9 cellular contexts compared by ENCODE assay signal in genomic region chr7:82740246-82740848, GRCh38.
DNase-seq lines count a peak whose midpoint lies in the region; ATAC-seq, FAIRE-seq and TF ChIP-seq lines count a peak whose summit lies in the region.
"Had no signal": no experiment of that assay in that cellular context is flagged by ENCODE, and none has a peak within 500 bp of the region (broad histone marks: within the 10 kb centered on the region; RNA-seq: fewer than 3 reads in every experiment).

No MANE protein-coding gene starts in this region.

- H4K20me1 ChIP-seq in GM23248 (ENCODE audit: insufficient read depth) (no peaks in the 10 kb centered on the region), HepG2 (ENCODE audit: insufficient read depth, low read length) (no peaks in the 10 kb centered on the region)

- no peak overlapping the region for H3K4me2 ChIP-seq in GM23248 (ENCODE audit: unreplicated experiment)
- no peak overlapping the region for H3K4me2 ChIP-seq in HepG2 (ENCODE audit: low read depth, low read length)

- no peak for FAIRE-seq in HepG2 (lab: Jason Lieb, UNC)

- BruUV-seq in HepG2 (replicated peaks; lab: Mats Ljungman, UMichigan) = no TSS peak

- H3K9me3 ChIP-seq in GM23248 (ENCODE audit: low read depth) (no peaks in the 10 kb centered on the region), HepG2 (ENCODE audit: low read length) (no peaks in the 10 kb centered on the region)
- no peaks in the 10 kb centered on the region for H3K9me3 ChIP-seq in naive thymus-derived CD4-positive, alpha-beta T cell (ENCODE audit: control insufficient read depth in 2 of 3, low read length in 3 of 3)

- peak; percentile 30 for DNase-seq in COLO829 (ENCODE audit: low spot score)
- DNase-seq in GM23248 = peak; percentile 81
- DNase-seq in NCI-H2196 (lab: John Stamatoyannopoulos, UW; ENCODE audit: unreplicated experiment) = peak; percentile 68
- peak; percentile 55 for DNase-seq in amniotic epithelial cell (ENCODE audit: low read depth)
- peak; percentile 28 for DNase-seq in HepG2 (ENCODE audit: low spot score)
- DNase-seq in natural killer cell treated with Interleukin-12 subunit alpha and Interleukin-12 subunit beta and Interleukin-15 and Interleukin-18, amount 100 ng/mL, for 72 hours (ENCODE audit: low spot score) = no peak
- no peak for DNase-seq in naive thymus-derived CD4-positive, alpha-beta T cell

- TF ChIP-seq POLR2A in HepG2 (IDR thresholded peaks at IDR 0.05; ENCODE audit: insufficient read depth in 1 of 2, low read depth in 2 of 2, low read length in 2 of 2) = no peak

- H3K27me3 Mint-ChIP-seq in natural killer cell treated with Interleukin-12 subunit alpha and Interleukin-12 subunit beta and Interleukin-15 and Interleukin-18, amount 100 ng/mL, for 72 hours = no peaks in the 10 kb centered on the region
- no peaks in the 10 kb centered on the region for H3K27me3 Mint-ChIP-seq in naive thymus-derived CD4-positive, alpha-beta T cell

- intact Hi-C loops in HepG2 (cut with micrococcal nuclease; ENCODE audit: unreplicated experiment) = no loop called here
- intact Hi-C loops in naive thymus-derived CD4-positive, alpha-beta T cell (cut with micrococcal nuclease) = no loop called here

- no peaks in the 10 kb centered on the region for H3K4me1 Mint-ChIP-seq in natural killer cell treated with Interleukin-12 subunit alpha and Interleukin-12 subunit beta and Interleukin-15 and Interleukin-18, amount 100 ng/mL, for 72 hours (ENCODE audit: low read depth in 2 of 2)
- no peaks in the 10 kb centered on the region for H3K4me1 Mint-ChIP-seq in naive thymus-derived CD4-positive, alpha-beta T cell

- no peak overlapping the region for H3K4me3 ChIP-seq in GM23248
- H3K4me3 ChIP-seq in HepG2 (replicated peaks in 1 of 3; ENCODE audit: insufficient read depth in 1 of 3, low read depth in 2 of 3, low read length in 3 of 3) = no peak overlapping the region
- H3K4me3 ChIP-seq in naive thymus-derived CD4-positive, alpha-beta T cell (ENCODE audit: low read length) = no peak overlapping the region

- no peak overlapping the region for H2AFZ ChIP-seq in GM23248
- no peak overlapping the region for H2AFZ ChIP-seq in HepG2 (ENCODE audit: low read length)

- no peak for TF ChIP-seq RAD21 in HepG2 (CRISPR knock-in tag; IDR thresholded peaks at IDR 0.05)

- H3K27ac ChIP-seq in GM23248 = no peak overlapping the region
- H3K27ac ChIP-seq in HepG2 (ENCODE audit: extremely low read length, insufficient read depth, low read length) = no peak overlapping the region
- no peak overlapping the region for H3K27ac ChIP-seq in naive thymus-derived CD4-positive, alpha-beta T cell (ENCODE audit: low read depth, low read length)

- peak; percentile 43 for TF ChIP-seq CTCF in HepG2 (CRISPR knock-in tag; IDR thresholded peaks at IDR 0.05)

- CTCF ChIA-PET in HepG2 (lab: Yijun Ruan, JAX; ENCODE audit: low intra/inter-chr PET ratio, low total read pairs) = no interaction called here
- CTCF ChIA-PET in naive thymus-derived CD4-positive, alpha-beta T cell (lab: Charles Lee) = no interaction called here

- no peaks in the 10 kb centered on the region for H3F3A ChIP-seq in GM23248 (ENCODE audit: insufficient read depth)

- H3K27me3 ChIP-seq in GM23248 (replicated peaks; ENCODE audit: insufficient read depth) (no peaks in the 10 kb centered on the region), HepG2 (ENCODE audit: control insufficient read depth in 1 of 2, insufficient read depth in 2 of 2, low read length in 2 of 2) (no peaks in the 10 kb centered on the region)
- H3K27me3 ChIP-seq in naive thymus-derived CD4-positive, alpha-beta T cell (ENCODE audit: control insufficient read depth in 2 of 2, insufficient read depth in 2 of 2, low read length in 2 of 2) = no peaks in the 10 kb centered on the region

- H3K4me1 ChIP-seq in GM23248 (ENCODE audit: insufficient read depth) (peaks cover 6% of the 10 kb centered on the region; the same call in 1 of the 2 replicates), HepG2 (ENCODE audit: insufficient read depth, low read length) (no peaks in the 10 kb centered on the region)
- H3K4me1 ChIP-seq in naive thymus-derived CD4-positive, alpha-beta T cell (ENCODE audit: control insufficient read depth in 2 of 2, insufficient read depth in 2 of 2, low read length in 2 of 2) = no peaks in the 10 kb centered on the region

- H3K79me2 ChIP-seq in GM23248 (ENCODE audit: insufficient read depth) (no peaks in the 10 kb centered on the region), HepG2 (ENCODE audit: insufficient read depth, low read length) (no peaks in the 10 kb centered on the region)

- no peaks in the 10 kb centered on the region for H3K36me3 ChIP-seq in GM23248 (ENCODE audit: low read depth)
- no peaks in the 10 kb centered on the region for H3K36me3 ChIP-seq in HepG2 (replicated peaks in 1 of 2; ENCODE audit: control insufficient read depth in 1 of 2, insufficient read depth in 2 of 2, low read length in 2 of 2)
- H3K36me3 ChIP-seq in naive thymus-derived CD4-positive, alpha-beta T cell (ENCODE audit: control insufficient read depth in 2 of 3, insufficient read depth in 3 of 3, low read length in 3 of 3) = no peaks in the 10 kb centered on the region

- no peak overlapping the region for H3K27ac Mint-ChIP-seq in natural killer cell treated with Interleukin-12 subunit alpha and Interleukin-12 subunit beta and Interleukin-15 and Interleukin-18, amount 100 ng/mL, for 72 hours
- no peak overlapping the region for H3K27ac Mint-ChIP-seq in naive thymus-derived CD4-positive, alpha-beta T cell

- H3K9me3 Mint-ChIP-seq in natural killer cell treated with Interleukin-12 subunit alpha and Interleukin-12 subunit beta and Interleukin-15 and Interleukin-18, amount 100 ng/mL, for 72 hours = no peaks in the 10 kb centered on the region
- peaks cover 0 to 6% (median 0%) of the 10 kb centered on the region in 11 donors for H3K9me3 Mint-ChIP-seq in naive thymus-derived CD4-positive, alpha-beta T cell

- no peaks in the 10 kb centered on the region for H3K9me2 ChIP-seq in GM23248 (ENCODE audit: insufficient read depth)

- WGBS in GM23248 (ENCODE audit: low coverage in 1 of 2, low lambda C conversion rate in 2 of 2, missing lambda C conversion rate in 2 of 2), 2 experiments = 32% methylated on average over 3 of the region's 3 CpGs
- 0% methylated on average over 3 of the region's 3 CpGs for WGBS in HepG2 (ENCODE audit: low lambda C conversion rate)

- no peak overlapping the region for H3K9ac ChIP-seq in GM23248
- no peak overlapping the region for H3K9ac ChIP-seq in HepG2 (ENCODE audit: insufficient read depth, low read depth, low read length)

- in situ Hi-C loops in GM23248 (cut with MboI) = loop anchor here (25.0 kb wide), 3 partner anchors 503 to 1253 kb away; no protein-coding TSS in a partner anchor
- in situ Hi-C loops in HepG2 (cut with HindIII; ENCODE audit: extremely low pct_ligation_motif_present, low pct_unique_long_range_greater_than_20kb) = loop anchor here (25.0 kb wide), 1 partner anchor 1253 kb away; no protein-coding TSS in a partner anchor

- ATAC-seq in HepG2 = peak; percentile 69
- no peak for ATAC-seq in natural killer cell treated with Interleukin-12 subunit alpha and Interleukin-12 subunit beta and Interleukin-15 and Interleukin-18, amount 100 ng/mL, for 72 hours
- ATAC-seq in GM19035 (IDR thresholded peaks at IDR 0.05; ENCODE audit: unreplicated experiment) = no peak
- ATAC-seq in naive thymus-derived CD4-positive, alpha-beta T cell = no peak
- ATAC-seq: left colon had no signal

- no peak overlapping the region for H3K4me3 Mint-ChIP-seq in natural killer cell treated with Interleukin-12 subunit alpha and Interleukin-12 subunit beta and Interleukin-15 and Interleukin-18, amount 100 ng/mL, for 72 hours
- H3K4me3 Mint-ChIP-seq in naive thymus-derived CD4-positive, alpha-beta T cell = no peak overlapping the region

- POLR2A ChIA-PET in HepG2 (lab: Yijun Ruan, JAX) = no interaction called here
- POLR2A ChIA-PET in naive thymus-derived CD4-positive, alpha-beta T cell (lab: Charles Lee) = no interaction called here

- H3K36me3 Mint-ChIP-seq in natural killer cell treated with Interleukin-12 subunit alpha and Interleukin-12 subunit beta and Interleukin-15 and Interleukin-18, amount 100 ng/mL, for 72 hours = no peaks in the 10 kb centered on the region
- no peaks in the 10 kb centered on the region for H3K36me3 Mint-ChIP-seq in naive thymus-derived CD4-positive, alpha-beta T cell

- TF ChIP-seq EP300 in HepG2 (IDR thresholded peaks at IDR 0.05; ENCODE audit: low read depth in 2 of 2, low read length in 2 of 2) (no peak), HepG2 (CRISPR knock-in tag; IDR thresholded peaks at IDR 0.05; ENCODE audit: borderline replicate concordance) (no peak)

TF ChIP-seq in HepG2, 621 proteins besides CTCF, POLR2A, EP300 and RAD21:
- no peak for TF ChIP-seq ZBTB7B (CRISPR knock-in tag; IDR thresholded peaks at IDR 0.05)
- no peak for TF ChIP-seq NAIF1 (CRISPR knock-in tag; IDR thresholded peaks at IDR 0.05; ENCODE audit: borderline replicate concordance)
- peak; percentile 20; the same call in 1 of the 2 replicates for TF ChIP-seq SMC3 (IDR thresholded peaks at IDR 0.05; ENCODE audit: low read length)

Comparison
In these comparisons a context has a peak if more than half of its experiments do, and no peak if none do; other contexts are left out.
1. DNase-seq: peak in COLO829 (single experiment), GM23248 (single experiment), NCI-H2196 (single experiment), amniotic epithelial cell (single experiment) and HepG2 (single experiment); none in natural killer cell treated with Interleukin-12 subunit alpha and Interleukin-12 subunit beta and Interleukin-15 and Interleukin-18, amount 100 ng/mL, for 72 hours (single experiment) and naive thymus-derived CD4-positive, alpha-beta T cell (0 of 9).